Comparison of ENCODE assay signal across 9 cellular contexts in the genomic region with DNA sequence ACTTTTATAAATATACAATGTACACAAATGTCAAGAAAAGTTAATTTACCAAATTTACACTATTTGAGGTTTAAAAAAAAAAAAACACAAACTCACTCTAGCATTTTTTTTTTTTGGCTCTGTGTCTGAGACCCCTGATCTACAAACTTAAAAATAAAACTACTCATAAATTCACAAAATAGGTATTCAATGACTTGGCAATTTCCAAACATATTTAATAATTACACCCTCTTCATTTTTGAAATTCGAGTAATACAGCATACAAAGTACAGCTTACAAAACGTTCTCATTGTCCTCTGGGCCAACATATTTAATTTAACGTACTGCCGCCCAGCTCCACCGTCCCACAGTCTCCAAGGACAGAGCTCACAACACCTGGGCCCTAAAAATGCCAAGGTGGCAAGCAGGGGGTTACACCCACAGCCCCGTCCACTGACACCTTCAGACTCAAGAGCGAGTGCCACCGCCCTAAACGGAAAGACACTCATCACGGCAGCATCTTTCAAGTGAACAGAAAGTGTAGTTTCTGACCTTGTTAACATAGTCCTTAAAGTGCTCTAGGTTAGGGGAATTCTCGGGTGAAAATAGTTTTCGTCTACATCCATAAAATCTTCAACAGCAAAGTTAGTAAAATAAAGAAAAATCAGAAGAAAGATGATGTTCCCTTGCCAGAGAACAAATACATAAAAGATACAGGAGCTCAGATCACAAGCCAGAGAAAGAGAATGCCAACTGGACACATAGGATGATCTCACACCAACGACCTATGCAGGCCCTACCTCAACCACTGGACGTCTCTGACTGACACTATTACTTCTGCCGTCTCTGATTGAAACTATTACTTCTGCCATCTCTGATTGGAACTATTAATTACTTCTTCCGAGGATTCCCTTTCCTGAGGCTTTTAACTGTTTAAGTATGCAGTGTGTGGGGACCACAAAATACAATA. TPM values are rescaled to one million over a fixed set of nuclear protein-coding genes. Genes with fewer than 3 reads are reported as not detected.
DNase-seq lines count a peak whose midpoint lies in the region; ATAC-seq and TF ChIP-seq lines count a peak whose summit lies in the region.
"Had no signal": no experiment of that assay in that cellular context is flagged by ENCODE, and none has a peak within 500 bp of the region (broad histone marks: within the 10 kb centered on the region; RNA-seq: fewer than 3 reads in every experiment).

No MANE protein-coding gene starts in this region.

- TF ChIP-seq CTCF in BE2C (IDR thresholded peaks at IDR 0.05; ENCODE audit: low read depth, low read length) (no peak), choroid plexus epithelial cell (conservative IDR thresholded peaks at IDR 0.05; ENCODE audit: low read depth, low read length) (no peak)

- H3K27me3 ChIP-seq in BE2C: no peaks in the 10 kb centered on the region
- no peaks in the 10 kb centered on the region for H3K27me3 ChIP-seq in MG63

- H3K4me1 ChIP-seq in BE2C: 0 out of 2 replicates have a peak, but pooled peaks cover 4% of the 10 kb centered on the region

- H3K27me3 Mint-ChIP-seq in naive thymus-derived CD8-positive, alpha-beta T cell: no peaks in the 10 kb centered on the region

- DNase-seq in BE2C (no peak), MG63 (peak; percentile 49), choroid plexus epithelial cell (ENCODE audit: low read depth) (peak; percentile 46), medulla oblongata (ENCODE audit: extremely low spot score) (no peak), DMS153 treated with DMSO at 0.1 percent for 48 hours (lab: John Stamatoyannopoulos, UW; ENCODE audit: unreplicated experiment) (no peak), SW 1271 (lab: John Stamatoyannopoulos, UW) (no peak)
- no peak for DNase-seq in naive thymus-derived CD8-positive, alpha-beta T cell
- DNase-seq: activated CD4-positive, alpha-beta T cell treated with anti-CD3 and anti-CD28 coated beads for 1 hour had no signal

- peak overlapping the region in 6 of 10 donors; percentile 11 to 76 (median 26) for H3K4me3 Mint-ChIP-seq in naive thymus-derived CD8-positive, alpha-beta T cell

- peak overlapping the region in 2 of 10 donors; percentile 12 to 22 for H3K27ac Mint-ChIP-seq in naive thymus-derived CD8-positive, alpha-beta T cell

- no peak for ATAC-seq in naive thymus-derived CD8-positive, alpha-beta T cell
- ATAC-seq in GM21717 (IDR thresholded peaks at IDR 0.05; ENCODE audit: unreplicated experiment): no peak

- peaks cover 0 to 3% (median 0%) of the 10 kb centered on the region in 3 donors for H3K36me3 Mint-ChIP-seq in naive thymus-derived CD8-positive, alpha-beta T cell

- H3K9me3 ChIP-seq in BE2C (no peaks in the 10 kb centered on the region), MG63 (no peaks in the 10 kb centered on the region)

- H3K36me3 ChIP-seq in BE2C (peaks cover 14% of the 10 kb centered on the region), MG63 (peaks cover 61% of the 10 kb centered on the region)

- POLR2A ChIA-PET in naive thymus-derived CD8-positive, alpha-beta T cell (lab: Charles Lee): interaction anchor here (0.6 to 0.9 kb wide), 4 partner anchors 10 to 276 kb away, joined by 3 to 4 read pairs (median 4); no protein-coding TSS in a partner anchor

- H3K4me3 ChIP-seq in BE2C (ENCODE audit: low read depth, low read length): peak overlapping the region; percentile 60
- peak overlapping the region; percentile 69 for H3K4me3 ChIP-seq in MG63
- H3K4me3 ChIP-seq in choroid plexus epithelial cell (ENCODE audit: low read depth, low read length): peak overlapping the region; percentile 38

- peaks cover 25 to 53% (median 51%) of the 10 kb centered on the region in 4 donors for H3K4me1 Mint-ChIP-seq in naive thymus-derived CD8-positive, alpha-beta T cell

- no peaks in the 10 kb centered on the region for H3K9me3 Mint-ChIP-seq in naive thymus-derived CD8-positive, alpha-beta T cell

RNA-seq across cellular contexts. Expression of gene ADCY9, which starts 4.2 kb away (rescaled TPM):
- 21.3 TPM for polyA plus RNA-seq in BE2C (2012; ENCODE audit: insufficient read depth, insufficient read length, low read depth)
- 12.4 and 18.4 TPM in 2 replicates for total RNA-seq in MG63 (2014; rRNA removed; shearing (Covaris generic); ENCODE audit: low replicate concordance)
- total RNA-seq in naive thymus-derived CD8-positive, alpha-beta T cell: 1 to 10 TPM; 6.2 to 6.5 TPM
- under 1 TPM; 0.20 to 0.75 (median 0.71) TPM for polyA plus RNA-seq in naive thymus-derived CD8-positive, alpha-beta T cell

Comparison
In these comparisons a context has a peak if more than half of its experiments do, and no peak if none do; other contexts are left out.
1. DNase-seq: peak in MG63 (single experiment) and choroid plexus epithelial cell (single experiment); none in BE2C (single experiment), naive thymus-derived CD8-positive, alpha-beta T cell (0 of 10), medulla oblongata (single experiment), DMS153 treated with DMSO at 0.1 percent for 48 hours (single experiment) and SW 1271 (0 of 2).
2. Peak in every context shown above with its lines, with median percentiles within 50 percentile points of each other: H3K4me3 ChIP-seq.